Comparison of ENCODE assay signal across 2 cellular contexts in the genomic region with DNA sequence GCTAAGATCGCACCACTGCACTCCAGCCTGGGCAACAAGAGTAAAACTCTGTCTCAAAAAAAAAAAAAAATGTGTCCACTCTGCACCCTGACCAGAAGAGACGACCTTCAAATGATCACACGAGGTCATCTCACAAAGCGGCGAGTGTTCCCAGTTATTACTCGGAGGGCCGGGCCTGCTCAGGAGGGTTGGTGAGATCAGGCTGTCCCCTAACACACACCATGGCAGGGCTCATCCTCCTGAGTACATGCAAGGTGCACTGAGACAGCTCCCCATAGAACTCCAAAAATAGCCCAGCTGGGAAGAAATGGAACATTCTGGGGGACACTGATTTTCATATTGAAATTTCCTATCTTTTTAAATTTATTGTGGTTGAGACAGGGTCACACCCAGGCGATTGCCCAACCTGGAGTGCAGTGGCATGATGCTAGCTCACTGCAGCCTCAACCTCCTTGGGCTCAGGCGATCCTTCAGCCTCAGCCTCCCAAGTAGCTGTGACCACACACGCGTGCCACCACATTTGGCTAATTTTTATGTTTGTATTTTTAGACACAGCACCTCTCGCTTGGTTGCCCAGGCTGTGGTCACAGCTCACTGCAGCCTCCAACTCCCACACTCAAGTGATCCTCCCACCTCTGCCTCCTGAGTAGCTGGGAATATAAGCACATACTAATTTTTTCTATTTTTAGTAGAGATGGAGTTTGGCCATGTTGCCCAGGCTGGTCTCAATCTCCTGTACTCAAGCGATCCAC.
TF ChIP-seq lines count a peak whose summit lies in the region.

No MANE protein-coding gene starts in this region.

TF ChIP-seq in GM23338, 12 proteins besides CTCF, POLR2A, EP300 and RAD21 (continues in another document):
- TF ChIP-seq EZH2phosphoT487 (IDR thresholded peaks at IDR 0.05; ENCODE audit: unreplicated experiment) (no peak), ZNF331 (CRISPR knock-in tag; IDR thresholded peaks at IDR 0.05; ENCODE audit: low read depth) (no peak), ETS1 (IDR thresholded peaks at IDR 0.05) (no peak), EZH2 (IDR thresholded peaks at IDR 0.05; ENCODE audit: low read depth, unreplicated experiment) (no peak), CREB1 (CRISPR knock-in tag; IDR thresholded peaks at IDR 0.05; ENCODE audit: low read depth) (no peak), JUNB (IDR thresholded peaks at IDR 0.05; ENCODE audit: unreplicated experiment) (no peak)
- TF ChIP-seq, protein P1, sequence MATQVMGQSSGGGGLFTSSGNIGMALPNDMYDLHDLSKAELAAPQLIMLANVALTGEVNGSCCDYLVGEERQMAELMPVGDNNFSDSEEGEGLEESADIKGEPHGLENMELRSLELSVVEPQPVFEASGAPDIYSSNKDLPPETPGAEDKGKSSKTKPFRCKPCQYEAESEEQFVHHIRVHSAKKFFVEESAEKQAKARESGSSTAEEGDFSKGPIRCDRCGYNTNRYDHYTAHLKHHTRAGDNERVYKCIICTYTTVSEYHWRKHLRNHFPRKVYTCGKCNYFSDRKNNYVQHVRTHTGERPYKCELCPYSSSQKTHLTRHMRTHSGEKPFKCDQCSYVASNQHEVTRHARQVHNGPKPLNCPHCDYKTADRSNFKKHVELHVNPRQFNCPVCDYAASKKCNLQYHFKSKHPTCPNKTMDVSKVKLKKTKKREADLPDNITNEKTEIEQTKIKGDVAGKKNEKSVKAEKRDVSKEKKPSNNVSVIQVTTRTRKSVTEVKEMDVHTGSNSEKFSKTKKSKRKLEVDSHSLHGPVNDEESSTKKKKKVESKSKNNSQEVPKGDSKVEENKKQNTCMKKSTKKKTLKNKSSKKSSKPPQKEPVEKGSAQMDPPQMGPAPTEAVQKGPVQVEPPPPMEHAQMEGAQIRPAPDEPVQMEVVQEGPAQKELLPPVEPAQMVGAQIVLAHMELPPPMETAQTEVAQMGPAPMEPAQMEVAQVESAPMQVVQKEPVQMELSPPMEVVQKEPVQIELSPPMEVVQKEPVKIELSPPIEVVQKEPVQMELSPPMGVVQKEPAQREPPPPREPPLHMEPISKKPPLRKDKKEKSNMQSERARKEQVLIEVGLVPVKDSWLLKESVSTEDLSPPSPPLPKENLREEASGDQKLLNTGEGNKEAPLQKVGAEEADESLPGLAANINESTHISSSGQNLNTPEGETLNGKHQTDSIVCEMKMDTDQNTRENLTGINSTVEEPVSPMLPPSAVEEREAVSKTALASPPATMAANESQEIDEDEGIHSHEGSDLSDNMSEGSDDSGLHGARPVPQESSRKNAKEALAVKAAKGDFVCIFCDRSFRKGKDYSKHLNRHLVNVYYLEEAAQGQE (IDR thresholded peaks at IDR 0.05; ENCODE audit: unreplicated experiment), result no peak

TF ChIP-seq in GM12878, 131 proteins besides CTCF, POLR2A, EP300 and RAD21:
- TF ChIP-seq BCLAF1 (IDR thresholded peaks at IDR 0.05) (no peak), RUNX3 (IDR thresholded peaks at IDR 0.05; ENCODE audit: low read length) (peak; percentile 50)
